ENCODE assay signal across 8 cellular contexts in genomic region chr5:1004598-1005361, GRCh38. TPM values are rescaled to one million over a fixed set of nuclear protein-coding genes. Genes with fewer than 3 reads are reported as not detected.
DNase-seq lines count a peak whose midpoint lies in the region; ATAC-seq and TF ChIP-seq lines count a peak whose summit lies in the region.

No MANE protein-coding gene starts in this region.

- H3K4me1 Mint-ChIP-seq in activated naive CD8-positive, alpha-beta T cell treated with anti-CD3 and anti-CD28 coated beads, Interleukin-2, amount 50 U/mL, for 24 hours: peaks cover 27% of the 10 kb centered on the region

- H3K27ac Mint-ChIP-seq in activated naive CD8-positive, alpha-beta T cell treated with anti-CD3 and anti-CD28 coated beads, Interleukin-2, amount 50 U/mL, for 24 hours: no peak overlapping the region

- H3K36me3 ChIP-seq in right atrium auricular region: no peaks in the 10 kb centered on the region
- H3K36me3 ChIP-seq in psoas muscle (ENCODE audit: insufficient read depth in 1 of 2, low read depth in 1 of 2): no peaks in the 10 kb centered on the region

- H3K4me3 ChIP-seq in right atrium auricular region: peak overlapping the region; percentile 58 to 69
- peak overlapping the region; percentile 65 for H3K4me3 ChIP-seq in psoas muscle

- 0 to 7% (median 6%) methylated on average over 43 to 87 of the region's 87 CpGs for WGBS in psoas muscle, 3 donors

- intact Hi-C loops in psoas muscle (cut with DNase I): loop anchor here in 1 of 2 donors (5.0 kb wide), 1 partner anchor 82 kb away; no protein-coding TSS in a partner anchor

- TF ChIP-seq CTCF in right atrium auricular region (IDR thresholded peaks at IDR 0.05) (peak; percentile 62 to 79), psoas muscle (IDR thresholded peaks at IDR 0.05) (peak; percentile 35)

- ATAC-seq in activated naive CD8-positive, alpha-beta T cell treated with anti-CD3 and anti-CD28 coated beads, Interleukin-2, amount 50 U/mL, for 24 hours: peak; percentile 11
- ATAC-seq in psoas muscle: peak; percentile 68 to 84 (median 74)
- ATAC-seq in GM18861 (IDR thresholded peaks at IDR 0.05; ENCODE audit: unreplicated experiment): no peak

- H3K27ac ChIP-seq in right atrium auricular region: peak overlapping the region; percentile 72 to 75
- H3K27ac ChIP-seq in psoas muscle: no peak overlapping the region

- DNase-seq in NCI-H345 (lab: John Stamatoyannopoulos, UW) (peak; percentile 41), NCI-H345 treated with DMSO at 0.1 percent for 48 hours (lab: John Stamatoyannopoulos, UW; ENCODE audit: unreplicated experiment) (no peak), RKO (ENCODE audit: low spot score) (peak; percentile 16), right atrium auricular region (ENCODE audit: low spot score) (peak; percentile 84), psoas muscle (peak; percentile 84 to 87), middle frontal gyrus (ENCODE audit: extremely low spot score, low spot score) (no peak)
- DNase-seq in activated naive CD8-positive, alpha-beta T cell treated with anti-CD3 and anti-CD28 coated beads, Interleukin-2, amount 50 U/mL, for 24 hours: peak; percentile 48

- H3K4me1 ChIP-seq in right atrium auricular region (peaks cover 0 to 40% of the 10 kb centered on the region in 2 donors), psoas muscle (no peaks in the 10 kb centered on the region)

- H3K9me3 Mint-ChIP-seq in activated naive CD8-positive, alpha-beta T cell treated with anti-CD3 and anti-CD28 coated beads, Interleukin-2, amount 50 U/mL, for 24 hours: no peaks in the 10 kb centered on the region

- H3K4me3 Mint-ChIP-seq in activated naive CD8-positive, alpha-beta T cell treated with anti-CD3 and anti-CD28 coated beads, Interleukin-2, amount 50 U/mL, for 24 hours: peak overlapping the region; percentile 38

- peaks cover 46% of the 10 kb centered on the region for H3K27me3 Mint-ChIP-seq in activated naive CD8-positive, alpha-beta T cell treated with anti-CD3 and anti-CD28 coated beads, Interleukin-2, amount 50 U/mL, for 24 hours

- H3K9me3 ChIP-seq in right atrium auricular region: no peaks in the 10 kb centered on the region
- H3K9me3 ChIP-seq in psoas muscle: no peaks in the 10 kb centered on the region

- no peaks in the 10 kb centered on the region for H3K36me3 Mint-ChIP-seq in activated naive CD8-positive, alpha-beta T cell treated with anti-CD3 and anti-CD28 coated beads, Interleukin-2, amount 50 U/mL, for 24 hours (ENCODE audit: low read depth)

- H3K27me3 ChIP-seq in right atrium auricular region (peaks cover 0 to 6% of the 10 kb centered on the region in 2 donors), psoas muscle (ENCODE audit: insufficient read depth in 3 of 3, low read length in 2 of 3) (peaks cover 0 to 56% (median 13%) of the 10 kb centered on the region in 3 donors)

RNA-seq across cellular contexts. Expression of gene NKD2, which starts 3.8 kb away (rescaled TPM):
- 1 to 10 TPM; 2.4 to 2.8 TPM for total RNA-seq in right atrium auricular region
- under 1 TPM in 3 of 4 donors, not detected in 1; 0.59 to 0.96 (median 0.83) TPM for total RNA-seq in psoas muscle
- under 1 TPM; 0.08 to 0.68 (median 0.35) TPM for polyA plus RNA-seq in psoas muscle

Comparison
In these comparisons a context has a peak if more than half of its experiments do, and no peak if none do; other contexts are left out.
1. DNase-seq: peak in NCI-H345 (single experiment), RKO (single experiment), activated naive CD8-positive, alpha-beta T cell treated with anti-CD3 and anti-CD28 coated beads, Interleukin-2, amount 50 U/mL, for 24 hours (single experiment), right atrium auricular region (single experiment) and psoas muscle (2 of 2); none in NCI-H345 treated with DMSO at 0.1 percent for 48 hours (single experiment) and middle frontal gyrus (single experiment).